28 cellular contexts compared by ENCODE assay signal in genomic region chr9:65458465-65458864, GRCh38.
"Had no signal": no experiment of that assay in that cellular context is flagged by ENCODE, and none has a peak within 500 bp of the region (broad histone marks: within the 10 kb centered on the region; RNA-seq: fewer than 3 reads in every experiment).

No MANE protein-coding gene starts in this region.

- H3K4me3 Mint-ChIP-seq: mesothelial cell of epicardium; naive B cell; natural killer cell; nephron progenitor cell; neural progenitor cell; stimulated activated naive B cell treated with anti-CD40 and anti-IgM and Interleukin-4, amounts not matched to agents 10 μg/mL and 1 μg/mL and 100 μg/mL, for 72 hours; stimulated activated naive CD8-positive, alpha-beta T cell treated with anti-CD3 and anti-CD28 coated beads, Interleukin-15, Interleukin-2, amounts not matched to agents 100 ng/mL and 50 ng/mL, for 24 hours; type B pancreatic cell had no signal

- ATAC-seq: left colon; left lung; natural killer cell; right cardiac atrium; stimulated activated naive B cell treated with anti-CD40 and anti-IgM and Interleukin-4, amounts not matched to agents 10 μg/mL and 1 μg/mL and 100 μg/mL, for 72 hours had no signal

- H3K36me3 ChIP-seq: left lung, lower lobe of right lung, neural progenitor cell, neutrophil, ovary, prostate gland, sigmoid colon, spleen, tibial nerve, uterus had no signal

- H2AFZ ChIP-seq: neural progenitor cell had no signal

- H3K9me3 ChIP-seq: lower lobe of right lung, neutrophil, ovary, prostate gland, sigmoid colon, uterus had no signal

- H3K27me3 ChIP-seq: left lung, neural progenitor cell, neutrophil, ovary, sigmoid colon, spleen, tibial nerve, uterus had no signal

- H3K4me2 ChIP-seq: neural progenitor cell had no signal

- H3K27ac ChIP-seq: left lung, lower lobe of right lung, neural progenitor cell, neutrophil, ovary, prostate gland, sigmoid colon, spleen, tibial nerve, uterus had no signal

- H3K27me3 Mint-ChIP-seq: naive B cell; stimulated activated naive B cell treated with anti-CD40 and anti-IgM and Interleukin-4, amounts not matched to agents 10 μg/mL and 1 μg/mL and 100 μg/mL, for 72 hours; stimulated activated naive CD8-positive, alpha-beta T cell treated with anti-CD3 and anti-CD28 coated beads, Interleukin-15, Interleukin-2, amounts not matched to agents 100 ng/mL and 50 ng/mL, for 24 hours; type B pancreatic cell had no signal

- DNase-seq: head of caudate nucleus; hippocampal formation; left colon; left lung; lower lobe of right lung; mammary epithelial cell; mesenchymal stem cell; naive B cell; natural killer cell; nephron progenitor cell; occipital lobe; ovary; retina; right cardiac atrium; sigmoid colon; small intestine; spleen; stimulated activated CD4-positive, alpha-beta T cell treated with anti-CD3 and anti-CD28 coated beads, Interleukin-4, amount 100 ng/mL, for 24 hours; stimulated activated naive B cell treated with anti-CD40 and anti-IgM and Interleukin-4, amounts not matched to agents 10 μg/mL and 1 μg/mL and 100 μg/mL, for 72 hours; substantia nigra; uterus had no signal

- H3K36me3 Mint-ChIP-seq: mesothelial cell of epicardium, type B pancreatic cell had no signal

- H3K4me1 ChIP-seq: left lung, lower lobe of right lung, neural progenitor cell, prostate gland, sigmoid colon, spleen, tibial nerve, uterus had no signal

- H3K4me3 ChIP-seq: left lung, lower lobe of right lung, neural progenitor cell, ovary, prostate gland, sigmoid colon, spleen, tibial nerve, uterus had no signal

- H3K27ac Mint-ChIP-seq: mesothelial cell of epicardium; naive B cell; natural killer cell; nephron progenitor cell; neural progenitor cell; stimulated activated naive B cell treated with anti-CD40 and anti-IgM and Interleukin-4, amounts not matched to agents 10 μg/mL and 1 μg/mL and 100 μg/mL, for 72 hours; stimulated activated naive CD8-positive, alpha-beta T cell treated with anti-CD3 and anti-CD28 coated beads, Interleukin-15, Interleukin-2, amounts not matched to agents 100 ng/mL and 50 ng/mL, for 24 hours; type B pancreatic cell had no signal

- H3K4me1 Mint-ChIP-seq: mesothelial cell of epicardium; naive B cell; nephron progenitor cell; neural progenitor cell; stimulated activated naive B cell treated with anti-CD40 and anti-IgM and Interleukin-4, amounts not matched to agents 10 μg/mL and 1 μg/mL and 100 μg/mL, for 72 hours had no signal
